8 cellular contexts compared by ENCODE assay signal in genomic region chr22:25111579-25112517, GRCh38.
A peak's percentile ranks its signal among the peaks of the same experiment; 100 is the strongest.
DNase-seq lines count a peak whose midpoint lies in the region; ATAC-seq and TF ChIP-seq lines count a peak whose summit lies in the region.

No MANE protein-coding gene starts in this region.

- H3K4me3 ChIP-seq in ACC112 (ENCODE audit: low read depth, low read length) (peak overlapping the region; percentile 81), mammary epithelial cell (replicated peaks in 1 of 3; ENCODE audit: insufficient read depth in 1 of 3, low read depth in 2 of 3, low read length in 3 of 3) (peak overlapping the region; percentile 33 to 64 (median 57)), left lung (peak overlapping the region; percentile 35 to 48), subcutaneous abdominal adipose tissue (ENCODE audit: low read depth in 1 of 5, low read length in 5 of 5) (peak overlapping the region; percentile 60 to 80 (median 78))

- H3K27ac ChIP-seq in ACC112 (ENCODE audit: low read depth, low read length), result no peak overlapping the region
- peak overlapping the region; percentile 90 for H3K27ac ChIP-seq in mammary epithelial cell (ENCODE audit: insufficient read depth, low read depth, low read length)
- peak overlapping the region; percentile 76 to 82 for H3K27ac ChIP-seq in left lung
- H3K27ac ChIP-seq in subcutaneous abdominal adipose tissue (ENCODE audit: low read depth, low read length), result peak overlapping the region; percentile 72

- dilution Hi-C loops in mammary epithelial cell (cut with HindIII; ENCODE audit: low sequenced_read_pairs), result loop anchor here (5.0 kb wide), 3 partner anchors 35 to 85 kb away; partner anchors contain the start of gene CRYBB3

- intact Hi-C loops in mammary epithelial cell (cut with micrococcal nuclease), result loop anchor here (1.0 kb wide), 1 partner anchor 60 kb away; no protein-coding TSS in a partner anchor
- intact Hi-C loops in left lung (cut with DNase I), result no loop called here

- H3K9ac ChIP-seq in mammary epithelial cell (ENCODE audit: insufficient read depth, low read length), result peak overlapping the region; percentile 82
- H3K9ac ChIP-seq in subcutaneous abdominal adipose tissue (ENCODE audit: low read length in 5 of 5), result peak overlapping the region in 3 of 5 donors; percentile 35 to 71 (median 66)

- H3K79me2 ChIP-seq in ACC112 (ENCODE audit: control insufficient read depth, insufficient read depth, low read length, unreplicated experiment) (no peaks in the 10 kb centered on the region), mammary epithelial cell (ENCODE audit: insufficient read depth, low read length) (peaks cover 19% of the 10 kb centered on the region)

- H4K20me1 ChIP-seq in mammary epithelial cell (ENCODE audit: insufficient read depth, low read length), result no peaks in the 10 kb centered on the region

- in situ Hi-C loops in mammary epithelial cell (cut with MboI; ENCODE audit: low sequenced_read_pairs in 2 of 2), result no loop called here

- TF ChIP-seq CTCF in mammary epithelial cell (conservative IDR thresholded peaks at IDR 0.05 in 1 of 2, IDR thresholded peaks at IDR 0.05 in 1 of 2; ENCODE audit: extremely low read depth in 1 of 2, insufficient read depth in 1 of 2, low read depth in 1 of 2, low read length in 2 of 2) (no peak), left lung (IDR thresholded peaks at IDR 0.05) (no peak)

- ATAC-seq in left lung (peak; percentile 72), GM19397 (IDR thresholded peaks at IDR 0.05; ENCODE audit: unreplicated experiment) (no peak)

- H3K4me1 ChIP-seq in ACC112 (ENCODE audit: control insufficient read depth, insufficient read depth, low read length, unreplicated experiment) (peaks cover 3% of the 10 kb centered on the region), mammary epithelial cell (ENCODE audit: insufficient read depth, low read length) (peaks cover 53% of the 10 kb centered on the region), left lung (peaks cover 28 to 41% of the 10 kb centered on the region in 2 donors), subcutaneous abdominal adipose tissue (ENCODE audit: control insufficient read depth in 5 of 5, insufficient read depth in 5 of 5, low read length in 5 of 5) (peaks cover 4 to 53% (median 40%) of the 10 kb centered on the region in 5 donors)

- BruUV-seq in mammary epithelial cell (replicated peaks; lab: Mats Ljungman, UMichigan), result TSS peak; percentile 42

- CTCF ChIA-PET in mammary epithelial cell (lab: Charles Lee; ENCODE audit: low non-redundant PET), result interaction anchor here (1.0 kb wide), 1 partner anchor 64 kb away, joined by 3 read pairs; no protein-coding TSS in a partner anchor

- peak overlapping the region; percentile 100 for H3K4me2 ChIP-seq in mammary epithelial cell (ENCODE audit: insufficient read depth, low read depth, low read length)

- H2AFZ ChIP-seq in ACC112 (ENCODE audit: low read length, unreplicated experiment) (no peak overlapping the region), mammary epithelial cell (ENCODE audit: low read depth, low read length) (peak overlapping the region; percentile 72)

- DNase-seq in HPDE6-E6E7 (ENCODE audit: extremely low spot score), result peak; percentile 31
- DNase-seq in mammary epithelial cell, result no peak
- DNase-seq in left lung, result peak; percentile 80 to 82
- no peak for DNase-seq in NOMO-1 treated with dmso at 0.1 percent for 144 hours (lab: John Stamatoyannopoulos, UW; ENCODE audit: unreplicated experiment)
- no peak for DNase-seq in NCI-H1930 (lab: John Stamatoyannopoulos, UW)

- H3K36me3 ChIP-seq in ACC112 (ENCODE audit: insufficient read depth, low read length) (no peaks in the 10 kb centered on the region), mammary epithelial cell (ENCODE audit: insufficient read depth, low read length) (no peaks in the 10 kb centered on the region), left lung (no peaks in the 10 kb centered on the region), subcutaneous abdominal adipose tissue (ENCODE audit: control insufficient read depth in 5 of 5, insufficient read depth in 5 of 5, low read length in 5 of 5) (no peaks in the 10 kb centered on the region)

- H3K9me3 ChIP-seq in mammary epithelial cell (replicated peaks; ENCODE audit: insufficient read depth, low read length) (no peaks in the 10 kb centered on the region), left lung (no peaks in the 10 kb centered on the region), subcutaneous abdominal adipose tissue (ENCODE audit: control insufficient read depth in 5 of 5, low read length in 5 of 5) (peaks cover 0 to 3% (median 0%) of the 10 kb centered on the region in 5 donors)

- 69% methylated on average over 14 of the region's 35 CpGs for WGBS in mammary epithelial cell (ENCODE audit: low coverage, missing lambda C conversion rate)

- no peaks in the 10 kb centered on the region for H3K27me3 ChIP-seq in ACC112 (ENCODE audit: insufficient read depth, low read length)
- H3K27me3 ChIP-seq in mammary epithelial cell (ENCODE audit: insufficient read depth, low read length), result no peaks in the 10 kb centered on the region
- peaks cover 0 to 35% of the 10 kb centered on the region in 2 donors for H3K27me3 ChIP-seq in left lung
- peaks cover 0 to 3% (median 0%) of the 10 kb centered on the region in 5 donors for H3K27me3 ChIP-seq in subcutaneous abdominal adipose tissue (ENCODE audit: control insufficient read depth in 5 of 5, insufficient read depth in 4 of 5, low read length in 5 of 5)

Comparison
In these comparisons a context has a peak if more than half of its experiments do, and no peak if none do; other contexts are left out.
1. DNase-seq: peak in HPDE6-E6E7 (single experiment) and left lung (2 of 2); none in mammary epithelial cell (single experiment), NOMO-1 treated with dmso at 0.1 percent for 144 hours (single experiment) and NCI-H1930 (0 of 2).
2. Peak in every context shown above with its lines, with median percentiles within 50 percentile points of each other: H3K4me3 ChIP-seq.